In genomic region chr11:128424271-128424709, GRCh38 we compare ENCODE assay signal across 10 cellular contexts.
DNase-seq lines count a peak whose midpoint lies in the region; ATAC-seq and TF ChIP-seq lines count a peak whose summit lies in the region.
"Had no signal": no experiment of that assay in that cellular context is flagged by ENCODE, and none has a peak within 500 bp of the region (broad histone marks: within the 10 kb centered on the region; RNA-seq: fewer than 3 reads in every experiment).

No MANE protein-coding gene starts in this region.

- DNase-seq in DMS53 (lab: John Stamatoyannopoulos, UW) (peak; percentile 36), DMS53 treated with DMSO at 0.1 percent for 48 hours (lab: John Stamatoyannopoulos, UW; ENCODE audit: unreplicated experiment) (no peak), left ventricle myocardium inferior (peak; percentile 67), nephron progenitor cell (peak; percentile 20), upper lobe of right lung (no peak), glutamatergic neuron (no peak)
- no peak for DNase-seq in T-helper 2 cell treated with Interferon-gamma antibody and Interleukin-4, amounts not matched to agents 5 μg/mL and 100 μg/mL, for 36 hours (ENCODE audit: low spot score)
- DNase-seq: 8988T, NCI-H2029 had no signal

- no peaks in the 10 kb centered on the region for H3K27me3 ChIP-seq in left ventricle myocardium inferior (ENCODE audit: low read depth)
- no peaks in the 10 kb centered on the region for H3K27me3 ChIP-seq in upper lobe of right lung

- H3K36me3 Mint-ChIP-seq in nephron progenitor cell (ENCODE audit: low read depth) (no peaks in the 10 kb centered on the region), glutamatergic neuron (ENCODE audit: unreplicated experiment) (no peaks in the 10 kb centered on the region)
- H3K36me3 Mint-ChIP-seq in T-helper 2 cell treated with Interferon-gamma antibody and Interleukin-4, amounts not matched to agents 5 μg/mL and 100 μg/mL, for 36 hours (ENCODE audit: low read depth), result no peaks in the 10 kb centered on the region

- H3K9me3 Mint-ChIP-seq in nephron progenitor cell (no peaks in the 10 kb centered on the region), glutamatergic neuron (ENCODE audit: unreplicated experiment) (no peaks in the 10 kb centered on the region)
- no peaks in the 10 kb centered on the region for H3K9me3 Mint-ChIP-seq in T-helper 2 cell treated with Interferon-gamma antibody and Interleukin-4, amounts not matched to agents 5 μg/mL and 100 μg/mL, for 36 hours

- H3K4me3 Mint-ChIP-seq in nephron progenitor cell (no peak overlapping the region), glutamatergic neuron (ENCODE audit: unreplicated experiment) (no peak overlapping the region)
- H3K4me3 Mint-ChIP-seq in T-helper 2 cell treated with Interferon-gamma antibody and Interleukin-4, amounts not matched to agents 5 μg/mL and 100 μg/mL, for 36 hours, result no peak overlapping the region

- H3K27ac ChIP-seq in left ventricle myocardium inferior (replicated peaks) (peak overlapping the region; percentile 83), upper lobe of right lung (peak overlapping the region; percentile 77)

- intact Hi-C loops in left ventricle myocardium inferior (cut with micrococcal nuclease) (no loop called here), upper lobe of right lung (cut with DNase I) (no loop called here)

- H3K4me1 Mint-ChIP-seq in nephron progenitor cell (peaks cover 73% of the 10 kb centered on the region), glutamatergic neuron (ENCODE audit: low read depth, unreplicated experiment) (peaks cover 5% of the 10 kb centered on the region)
- H3K4me1 Mint-ChIP-seq in T-helper 2 cell treated with Interferon-gamma antibody and Interleukin-4, amounts not matched to agents 5 μg/mL and 100 μg/mL, for 36 hours (ENCODE audit: low read depth), result peaks cover 22% of the 10 kb centered on the region

- H3K27me3 Mint-ChIP-seq in nephron progenitor cell (ENCODE audit: low read depth, poor library complexity), result peaks cover 2% of the 10 kb centered on the region
- no peaks in the 10 kb centered on the region for H3K27me3 Mint-ChIP-seq in T-helper 2 cell treated with Interferon-gamma antibody and Interleukin-4, amounts not matched to agents 5 μg/mL and 100 μg/mL, for 36 hours (ENCODE audit: low read depth)
- no peaks in the 10 kb centered on the region for H3K27me3 Mint-ChIP-seq in glutamatergic neuron (ENCODE audit: unreplicated experiment)

- ATAC-seq in upper lobe of right lung (peak; percentile 45), HG03108 (IDR thresholded peaks at IDR 0.05; ENCODE audit: unreplicated experiment) (no peak)

- H3K4me3 ChIP-seq in left ventricle myocardium inferior, result peak overlapping the region; percentile 1
- no peak overlapping the region for H3K4me3 ChIP-seq in upper lobe of right lung

- peak overlapping the region; percentile 98 for H3K27ac Mint-ChIP-seq in nephron progenitor cell
- H3K27ac Mint-ChIP-seq in T-helper 2 cell treated with Interferon-gamma antibody and Interleukin-4, amounts not matched to agents 5 μg/mL and 100 μg/mL, for 36 hours, result no peak overlapping the region
- H3K27ac Mint-ChIP-seq in glutamatergic neuron (ENCODE audit: unreplicated experiment), result no peak overlapping the region

- H3K4me1 ChIP-seq in left ventricle myocardium inferior, result peaks cover 38% of the 10 kb centered on the region
- H3K4me1 ChIP-seq in upper lobe of right lung, result peaks cover 8% of the 10 kb centered on the region

- TF ChIP-seq CTCF in left ventricle myocardium inferior (IDR thresholded peaks at IDR 0.05; ENCODE audit: borderline replicate concordance) (no peak), nephron progenitor cell (IDR thresholded peaks at IDR 0.05) (no peak), upper lobe of right lung (IDR thresholded peaks at IDR 0.05) (no peak), glutamatergic neuron (IDR thresholded peaks at IDR 0.05; ENCODE audit: partially characterized antibody, unreplicated experiment) (no peak)

- no peaks in the 10 kb centered on the region for H3K9me3 ChIP-seq in left ventricle myocardium inferior (replicated peaks)
- no peaks in the 10 kb centered on the region for H3K9me3 ChIP-seq in upper lobe of right lung

- H3K36me3 ChIP-seq in left ventricle myocardium inferior (no peaks in the 10 kb centered on the region), upper lobe of right lung (no peaks in the 10 kb centered on the region)

Comparison
In these comparisons a context has a peak if more than half of its experiments do, and no peak if none do; other contexts are left out.
1. DNase-seq: peak in DMS53 (single experiment), left ventricle myocardium inferior (single experiment) and nephron progenitor cell (single experiment); none in DMS53 treated with DMSO at 0.1 percent for 48 hours (single experiment), upper lobe of right lung (single experiment), T-helper 2 cell treated with Interferon-gamma antibody and Interleukin-4, amounts not matched to agents 5 μg/mL and 100 μg/mL, for 36 hours (single experiment) and glutamatergic neuron (single experiment).